Comparison of ENCODE assay signal across 12 cellular contexts in genomic region chr6:75402296-75402695, GRCh38.
DNase-seq lines count a peak whose midpoint lies in the region; ATAC-seq and TF ChIP-seq lines count a peak whose summit lies in the region.
"Had no signal": no experiment of that assay in that cellular context is flagged by ENCODE, and none has a peak within 500 bp of the region (broad histone marks: within the 10 kb centered on the region; RNA-seq: fewer than 3 reads in every experiment).

No MANE protein-coding gene starts in this region.

- no peaks in the 10 kb centered on the region for H3K36me3 Mint-ChIP-seq in activated T-cell treated with anti-CD3 and anti-CD28 coated beads, Interleukin-2, amount 50 U/mL, for 4 hours (ENCODE audit: insufficient read depth)

- no peak for TF ChIP-seq CTCF in cardiac fibroblast (IDR thresholded peaks at IDR 0.05; ENCODE audit: low read depth, low read length)
- no peak for TF ChIP-seq CTCF in lower lobe of right lung (IDR thresholded peaks at IDR 0.05)

- intact Hi-C loops in lower lobe of right lung (cut with DNase I): no loop called here

- no peak overlapping the region for H3K4me3 ChIP-seq in cardiac fibroblast (replicated peaks in 1 of 2; ENCODE audit: low read depth in 2 of 2, low read length in 2 of 2)
- H3K4me3 ChIP-seq in lower lobe of right lung: no peak overlapping the region
- H3K4me3 ChIP-seq: BLaER1 treated with 17β-estradiol and CSF1 and Interleukin-3, amounts not matched to agents 10 nM and 100 nM; pancreas had no signal

- ATAC-seq in HG02798 (IDR thresholded peaks at IDR 0.05; ENCODE audit: poor library complexity, unreplicated experiment) (peak; percentile 76), lower lobe of right lung (peak; percentile 70 to 84), GM21447 (IDR thresholded peaks at IDR 0.05; ENCODE audit: unreplicated experiment) (no peak)
- ATAC-seq in activated T-cell treated with anti-CD3 and anti-CD28 coated beads, Interleukin-2, amount 50 U/mL, for 4 hours: no peak

- no peaks in the 10 kb centered on the region for H3K9me3 Mint-ChIP-seq in activated T-cell treated with anti-CD3 and anti-CD28 coated beads, Interleukin-2, amount 50 U/mL, for 4 hours

- no peaks in the 10 kb centered on the region for H3K36me3 ChIP-seq in lower lobe of right lung
- H3K36me3 ChIP-seq: BLaER1 treated with 17β-estradiol and CSF1 and Interleukin-3, amounts not matched to agents 10 nM and 100 nM; pancreas had no signal

- no peaks in the 10 kb centered on the region for H3K27me3 ChIP-seq in lower lobe of right lung (ENCODE audit: low read depth)
- H3K27me3 ChIP-seq: BLaER1 treated with 17β-estradiol and CSF1 and Interleukin-3, amounts not matched to agents 10 nM and 100 nM; pancreas had no signal

- no peaks in the 10 kb centered on the region for H3K4me1 Mint-ChIP-seq in activated T-cell treated with anti-CD3 and anti-CD28 coated beads, Interleukin-2, amount 50 U/mL, for 4 hours (ENCODE audit: low read depth)

- no peak overlapping the region for H3K4me3 Mint-ChIP-seq in activated T-cell treated with anti-CD3 and anti-CD28 coated beads, Interleukin-2, amount 50 U/mL, for 4 hours

- peaks cover 18% of the 10 kb centered on the region for H3K4me1 ChIP-seq in lower lobe of right lung
- H3K4me1 ChIP-seq: pancreas had no signal

- no peak overlapping the region for H3K27ac ChIP-seq in lower lobe of right lung
- H3K27ac ChIP-seq: BLaER1 treated with 17β-estradiol and CSF1 and Interleukin-3, amounts not matched to agents 10 nM and 100 nM; pancreas had no signal

- DNase-seq in AG20443 (ENCODE audit: low spot score) (peak; percentile 77), cardiac fibroblast (ENCODE audit: low read depth in 2 of 2) (peak; percentile 33 to 78), lower lobe of right lung (no peak), foreskin melanocyte (no peak)
- DNase-seq in activated CD4-positive, alpha-beta T cell treated with anti-CD3 and anti-CD28 coated beads, Interleukin-2, amount 50 U/mL, for 4 hours: no peak
- no peak for DNase-seq in activated T-cell treated with anti-CD3 and anti-CD28 coated beads, Interleukin-2, amount 50 U/mL, for 4 hours
- DNase-seq: activated CD4-positive, alpha-beta T cell treated with anti-CD3 and anti-CD28 coated beads, Interleukin-2, amount 50 U/mL, for 1 hour; KG1; pancreas had no signal

- H3K9me3 ChIP-seq in lower lobe of right lung: no peaks in the 10 kb centered on the region
- H3K9me3 ChIP-seq: BLaER1 treated with 17β-estradiol and CSF1 and Interleukin-3, amounts not matched to agents 10 nM and 100 nM; pancreas had no signal

- peaks cover 4% of the 10 kb centered on the region for H3K27me3 Mint-ChIP-seq in activated T-cell treated with anti-CD3 and anti-CD28 coated beads, Interleukin-2, amount 50 U/mL, for 4 hours (ENCODE audit: low read depth)

Comparison
In these comparisons a context has a peak if more than half of its experiments do, and no peak if none do; other contexts are left out.
1. DNase-seq: peak in AG20443 (single experiment) and cardiac fibroblast (2 of 2); none in lower lobe of right lung (single experiment), activated CD4-positive, alpha-beta T cell treated with anti-CD3 and anti-CD28 coated beads, Interleukin-2, amount 50 U/mL, for 4 hours (0 of 2), foreskin melanocyte (single experiment) and activated T-cell treated with anti-CD3 and anti-CD28 coated beads, Interleukin-2, amount 50 U/mL, for 4 hours (single experiment).
2. ATAC-seq: peak in HG02798 (single experiment) and lower lobe of right lung (2 of 2); none in GM21447 (single experiment) and activated T-cell treated with anti-CD3 and anti-CD28 coated beads, Interleukin-2, amount 50 U/mL, for 4 hours (0 of 2).